Comparison of ENCODE assay signal across 7 cellular contexts in genomic region chr17:28725166-28725659, GRCh38. TPM values are rescaled to one million over a fixed set of nuclear protein-coding genes. Genes with fewer than 3 reads are reported as not detected.
DNase-seq lines count a peak whose midpoint lies in the region; ATAC-seq and TF ChIP-seq lines count a peak whose summit lies in the region.

No MANE protein-coding gene starts in this region.

- peak; percentile 5 for TF ChIP-seq CTCF in GM12865 (IDR thresholded peaks at IDR 0.05; ENCODE audit: insufficient read depth, low read depth, low read length, missing control alignments)
- no peak for TF ChIP-seq CTCF in WI38 (IDR thresholded peaks at IDR 0.05; ENCODE audit: low read depth, low read length)
- no peak for TF ChIP-seq CTCF in foreskin keratinocyte (conservative IDR thresholded peaks at IDR 0.05)

- ATAC-seq in foreskin keratinocyte (no peak), GM18498 (IDR thresholded peaks at IDR 0.05; ENCODE audit: unreplicated experiment) (no peak)

- DNase-seq in GM12865 (ENCODE audit: low read depth): peak; percentile 78
- peak; percentile 57 for DNase-seq in LoVo (ENCODE audit: low spot score)
- peak in 1 of 2 donors; percentile 67 for DNase-seq in foreskin keratinocyte
- DNase-seq in epidermal melanocyte (ENCODE audit: insufficient read length, low spot score): no peak

- H3K4me1 ChIP-seq in foreskin keratinocyte: peaks cover 3% of the 10 kb centered on the region

- peak overlapping the region; percentile 83 for H3K27ac ChIP-seq in foreskin keratinocyte
- peak overlapping the region in 20 of 21 experiments; percentile 48 to 99 (median 86) for H3K27ac ChIP-seq in skin epidermis

- H3K27me3 ChIP-seq in foreskin keratinocyte: no peaks in the 10 kb centered on the region

- H3K4me3 ChIP-seq in GM12865 (ENCODE audit: low read depth, low read length): peak overlapping the region; percentile 56
- peak overlapping the region; percentile 65 for H3K4me3 ChIP-seq in WI38 (ENCODE audit: low read depth, low read length)
- H3K4me3 ChIP-seq in skin epidermis: peak overlapping the region; percentile 56 to 71 (median 62)

RNA-seq across cellular contexts. Expression of gene TLCD1, which starts 0.8 kb away (rescaled TPM):
- 11.2 and 17.1 TPM in 2 replicates for total RNA-seq in foreskin keratinocyte
- polyA plus RNA-seq in foreskin keratinocyte: 17.7 and 19.4 TPM in 2 replicates

RNA-seq across cellular contexts. Expression of gene NEK8, which starts 3.4 kb away (rescaled TPM):
- total RNA-seq in foreskin keratinocyte: 3.4 and 3.6 TPM in 2 replicates
- 2.0 and 2.1 TPM in 2 replicates for polyA plus RNA-seq in foreskin keratinocyte

RNA-seq across cellular contexts. Expression of gene RPL23A, which starts 5.4 kb away (rescaled TPM):
- 1,328 and 1,341 TPM in 2 replicates for total RNA-seq in foreskin keratinocyte
- polyA plus RNA-seq in foreskin keratinocyte: 1,847 and 1,895 TPM in 2 replicates

RNA-seq across cellular contexts. Expression of gene RAB34, which starts 7.5 kb away (rescaled TPM):
- 160 and 161 TPM in 2 replicates for total RNA-seq in foreskin keratinocyte
- polyA plus RNA-seq in foreskin keratinocyte: 160 and 161 TPM in 2 replicates

RNA-seq across cellular contexts. Expression of gene PROCA1, which starts 13.5 kb away (rescaled TPM):
- total RNA-seq in foreskin keratinocyte: 0.39 and 0.41 TPM in 2 replicates
- polyA plus RNA-seq in foreskin keratinocyte: 0.45 and 0.76 TPM in 2 replicates
